In genomic region chr5:83096660-83097334, GRCh38 we compare ENCODE assay signal across 20 cellular contexts. TPM values are rescaled to one million over a fixed set of nuclear protein-coding genes. Genes with fewer than 3 reads are reported as not detected.
DNase-seq lines count a peak whose midpoint lies in the region; ATAC-seq, FAIRE-seq and TF ChIP-seq lines count a peak whose summit lies in the region.
"Had no signal": no experiment of that assay in that cellular context is flagged by ENCODE, and none has a peak within 500 bp of the region (broad histone marks: within the 10 kb centered on the region; RNA-seq: fewer than 3 reads in every experiment).

No MANE protein-coding gene starts in this region.

- peak overlapping the region; percentile 4; the same call in 1 of the 2 replicates for H3K4ac ChIP-seq in IMR-90 (ENCODE audit: low read depth, low read length)

- BruUV-seq in IMR-90 (replicated peaks; lab: Mats Ljungman, UMichigan) (no TSS peak), K562 (replicated peaks; lab: Mats Ljungman, UMichigan) (no TSS peak)

- no peak overlapping the region for H2BK15ac ChIP-seq in IMR-90 (ENCODE audit: low read depth, low read length)

- H2BK20ac ChIP-seq in IMR-90 (ENCODE audit: low read depth, low read length): peak overlapping the region; percentile 54

- peaks cover 4 to 23% of the 10 kb centered on the region in 2 experiments; a peak in 2 of 4 replicates for H3K79me1 ChIP-seq in IMR-90 (ENCODE audit: low read depth in 1 of 2, low read length in 2 of 2)

- ATAC-seq in IMR-90 (ENCODE audit: low read depth) (no peak), K562 (peak; percentile 33; the same call in 2 of the 3 replicates), body of pancreas (no peak), GM19397 (IDR thresholded peaks at IDR 0.05; ENCODE audit: unreplicated experiment) (no peak), HG03025 (IDR thresholded peaks at IDR 0.05; ENCODE audit: low FRiP score, unreplicated experiment) (no peak)
- ATAC-seq: activated CD4-positive, alpha-beta T cell treated with anti-CD3 and anti-CD28 coated beads for 36 hours; GM23338; natural killer cell had no signal

- no peak overlapping the region for H3K18ac ChIP-seq in IMR-90 (ENCODE audit: low read depth, low read length)

- TF ChIP-seq POLR2A in IMR-90 (IDR thresholded peaks at IDR 0.05; ENCODE audit: low read depth, low read length): no peak
- TF ChIP-seq POLR2A in K562 (conservative IDR thresholded peaks at IDR 0.05): no peak
- TF ChIP-seq POLR2A in body of pancreas (IDR thresholded peaks at IDR 0.05): no peak

- no peak overlapping the region for H3K56ac ChIP-seq in IMR-90 (ENCODE audit: extremely low read depth, insufficient read depth, low read length)

- H3K9ac ChIP-seq in IMR-90 (ENCODE audit: low read depth, low read length): no peak overlapping the region
- no peak overlapping the region for H3K9ac ChIP-seq in K562 (ENCODE audit: insufficient read depth in 1 of 2, low read depth in 2 of 2, low read length in 2 of 2)

- H3K4me2 ChIP-seq in IMR-90 (ENCODE audit: low read depth, low read length): no peak overlapping the region
- H3K4me2 ChIP-seq in K562 (ENCODE audit: insufficient read depth, low read length): no peak overlapping the region
- H3K4me2 ChIP-seq: GM23338 had no signal

- H4K91ac ChIP-seq in IMR-90 (ENCODE audit: insufficient read depth, low read depth, low read length): no peak overlapping the region

- no peak overlapping the region for H2AK9ac ChIP-seq in IMR-90 (replicated peaks; ENCODE audit: low read depth, low read length, poor library complexity)

- no peak overlapping the region for H3K14ac ChIP-seq in IMR-90 (replicated peaks; ENCODE audit: low read depth, low read length)

- H3K23ac ChIP-seq in IMR-90 (ENCODE audit: low read depth, low read length): no peak overlapping the region

- DNase-seq in EL (peak; percentile 61), IMR-90 (peak; percentile 18), K562 (ENCODE audit: extremely low read depth in 1 of 4, low spot score in 3 of 4) (no peak), body of pancreas (no peak), LoVo (ENCODE audit: low spot score) (no peak)
- DNase-seq: activated CD4-positive, alpha-beta T cell treated with anti-CD3 and anti-CD28 coated beads for 36 hours; colonic mucosa; COR-L47; hippocampal formation; kidney; natural killer cell; pancreas; stimulated activated CD4-positive, alpha-beta T cell treated with anti-CD3 and anti-CD28 coated beads, Interleukin-4, amount 100 ng/mL, for 4 hours; upper lobe of left lung had no signal

- 0 out of 4 replicates have a peak overlapping the region, but pooled peaks of 1 of the 2 experiments have one; percentile 41 for H4K8ac ChIP-seq in IMR-90 (ENCODE audit: low read depth in 2 of 2, low read length in 2 of 2)

- intact Hi-C loops in IMR-90 (cut with micrococcal nuclease): no loop called here
- intact Hi-C loops in K562 (cut with micrococcal nuclease): no loop called here
- intact Hi-C loops in body of pancreas (cut with DNase I): no loop called here

- FAIRE-seq in K562 (lab: Jason Lieb, UNC) (no peak), islet of Langerhans (lab: Jason Lieb, UNC) (peak; percentile 66)
- FAIRE-seq: kidney, pancreas, small intestine, TTC549 had no signal

- peak overlapping the region; percentile 71 for H2BK120ac ChIP-seq in IMR-90 (ENCODE audit: low read depth, low read length)

- POLR2A ChIA-PET in IMR-90 (lab: Charles Lee; ENCODE audit: unreplicated experiment) (no interaction called here), K562 (lab: Yijun Ruan, JAX) (no interaction called here)

- no peaks in the 10 kb centered on the region for H3K9me1 ChIP-seq in IMR-90 (ENCODE audit: insufficient read depth, low read length)
- H3K9me1 ChIP-seq in K562 (ENCODE audit: control insufficient read depth, insufficient read depth, low read length): no peaks in the 10 kb centered on the region

- H4K20me1 ChIP-seq in IMR-90 (ENCODE audit: insufficient read depth, low read length): no peaks in the 10 kb centered on the region
- no peaks in the 10 kb centered on the region for H4K20me1 ChIP-seq in K562 (replicated peaks; ENCODE audit: control insufficient read depth, insufficient read depth, low read length)

- whole genome bisulfite sequencing in IMR-90 (ENCODE audit: extremely low coverage in 2 of 2, insufficient read length in 1 of 2), 2 experiments: no CpG with 5 or more reads among the region's 2 CpGs
- 49% methylated on average over 2 of the region's 2 CpGs for WGBS in K562 (ENCODE audit: insufficient coverage, low coverage, missing lambda C conversion rate)
- WGBS in body of pancreas, 2 donors: 86 to 89% methylated on average over 2 of the region's 2 CpGs

- CTCF ChIA-PET in IMR-90 (lab: Yijun Ruan, JAX): no interaction called here
- CTCF ChIA-PET in K562 (lab: Yijun Ruan, JAX; ENCODE audit: low intra/inter-chr PET ratio): no interaction called here

- H2BK5ac ChIP-seq in IMR-90 (ENCODE audit: low read depth, low read length, poor library complexity, severe bottlenecking): no peak overlapping the region

- H3K27ac ChIP-seq in IMR-90 (ENCODE audit: insufficient read depth, low read length): no peak overlapping the region
- H3K27ac ChIP-seq in K562 (ENCODE audit: extremely low read depth, low read depth, low read length): no peak overlapping the region
- no peak overlapping the region for H3K27ac ChIP-seq in body of pancreas
- H3K27ac ChIP-seq: colonic mucosa, pancreas, upper lobe of left lung had no signal

- H3K27me3 ChIP-seq in IMR-90 (ENCODE audit: control insufficient read depth, insufficient read depth, low read length): no peaks in the 10 kb centered on the region
- H3K27me3 ChIP-seq in K562 (ENCODE audit: control insufficient read depth in 2 of 2, insufficient read depth in 2 of 2, low read length in 2 of 2): no peaks in the 10 kb centered on the region
- no peaks in the 10 kb centered on the region for H3K27me3 ChIP-seq in body of pancreas
- H3K27me3 ChIP-seq: colonic mucosa, pancreas, upper lobe of left lung had no signal

- no peak for TF ChIP-seq EP300 in K562 (IDR thresholded peaks at IDR 0.05; ENCODE audit: low read length)

- no peak overlapping the region for H3K4me3 ChIP-seq in IMR-90 (ENCODE audit: insufficient read depth, low read depth, low read length)
- no peak overlapping the region for H3K4me3 ChIP-seq in K562
- no peak overlapping the region for H3K4me3 ChIP-seq in body of pancreas
- H3K4me3 ChIP-seq: colonic mucosa, GM23338, pancreas, upper lobe of left lung had no signal

- H2AK5ac ChIP-seq in IMR-90 (ENCODE audit: low read depth, low read length): no peak overlapping the region

- dilution Hi-C loops in IMR-90 (cut with HindIII; ENCODE audit: low sequenced_read_pairs, unreplicated experiment): no loop called here

- in situ Hi-C loops in IMR-90 (cut with MboI; ENCODE audit: low sequenced_read_pairs): loop anchor here (25.0 kb wide), 1 partner anchor 466 kb away; no protein-coding TSS in a partner anchor
- in situ Hi-C loops in K562 (cut with MboI): no loop called here

- H3K9me3 ChIP-seq in IMR-90 (ENCODE audit: control insufficient read depth, insufficient read depth, low read length) (no peaks in the 10 kb centered on the region), K562 (replicated peaks; ENCODE audit: control insufficient read depth, insufficient read depth, low read depth, low read length) (no peaks in the 10 kb centered on the region), body of pancreas (no peaks in the 10 kb centered on the region)
- H3K9me3 ChIP-seq: colonic mucosa had no signal

- TF ChIP-seq RAD21 in IMR-90 (IDR thresholded peaks at IDR 0.05; ENCODE audit: low read length) (no peak), K562 (CRISPR knock-in tag; conservative IDR thresholded peaks at IDR 0.05 in 1 of 2, IDR thresholded peaks at IDR 0.05 in 1 of 2) (no peak)

- no peak overlapping the region for H2AFZ ChIP-seq in IMR-90 (replicated peaks; ENCODE audit: low read length, poor library complexity)
- no peak overlapping the region for H2AFZ ChIP-seq in K562 (ENCODE audit: low read depth, low read length)
- H2AFZ ChIP-seq: GM23338 had no signal

- H4K5ac ChIP-seq in IMR-90 (ENCODE audit: low read depth, low read length): no peak overlapping the region

- H3K4me1 ChIP-seq in IMR-90 (ENCODE audit: control insufficient read depth, insufficient read depth, low read length) (peaks cover 9% of the 10 kb centered on the region), K562 (replicated peaks in 1 of 2; ENCODE audit: control insufficient read depth in 2 of 2, insufficient read depth in 2 of 2, low read length in 2 of 2) (peaks cover 4 to 21% of the 10 kb centered on the region in 2 experiments; a peak in 4 of 5 replicates), body of pancreas (peaks cover 10% of the 10 kb centered on the region)
- H3K4me1 ChIP-seq: colonic mucosa, upper lobe of left lung had no signal

- TF ChIP-seq CTCF in IMR-90 (conservative IDR thresholded peaks at IDR 0.05; ENCODE audit: low read depth, low read length) (no peak), K562 (IDR thresholded peaks at IDR 0.05 in 2 of 3, conservative IDR thresholded peaks at IDR 0.05 in 1 of 3; ENCODE audit: insufficient read depth in 2 of 3, low read depth in 1 of 3, low read length in 3 of 3) (no peak), body of pancreas (IDR thresholded peaks at IDR 0.05) (no peak)

- H3K79me2 ChIP-seq in K562 (ENCODE audit: control insufficient read depth, insufficient read depth, low read length): no peaks in the 10 kb centered on the region

- H3K36me3 ChIP-seq in IMR-90 (ENCODE audit: control insufficient read depth, insufficient read depth, low read length) (no peaks in the 10 kb centered on the region), K562 (ENCODE audit: control insufficient read depth, insufficient read depth, low read length) (no peaks in the 10 kb centered on the region), body of pancreas (replicated peaks in 1 of 2; ENCODE audit: insufficient read depth in 1 of 2, low read depth in 2 of 2) (no peaks in the 10 kb centered on the region)
- H3K36me3 ChIP-seq: colonic mucosa, pancreas, upper lobe of left lung had no signal

RNA-seq across cellular contexts. Expression of gene XRCC4, which starts 19.4 kb away (rescaled TPM):
- total RNA-seq in IMR-90 (2012; rRNA removed) (4.7 and 11.7 TPM in 2 replicates), K562 (2014; rRNA removed) (12.5 and 13.6 TPM in 2 replicates), K562 (2014; rRNA removed; fragmentation: Illumina TruSeq; extraction: Trizol) (28.8 and 35.1 TPM in 2 replicates), K562 (2015; rRNA removed; fragmentation: Illumina TruSeq; extraction: Trizol) (23.5 and 26.0 TPM in 2 replicates), K562 (2021) (15.4 and 15.7 TPM in 2 replicates), body of pancreas (1 to 10 TPM in 1 of 2 donors, under 1 TPM in 1; 0.99 to 4.4 TPM)
- polyA plus RNA-seq in IMR-90 (2012; rRNA removed) (3.1 and 3.5 TPM in 2 replicates), K562 (2011; rRNA removed) (13.4 and 18.1 TPM in 2 replicates), K562 (2014; fragmentation: Illumina TruSeq; extraction: Trizol) (19.3 and 22.4 TPM in 2 replicates), K562 (2014; fragmentation: Nextera tagmentation; extraction: Ambion mirVana) (10 to 100 TPM; 57.5 to 61.6 TPM), K562 (2014; rRNA removed) (16.9 and 18.4 TPM in 2 replicates)
- 0.21 and 0.47 TPM in 2 replicates for polyA plus RNA-seq in IMR-90 (2012; cell fraction: cytosol; rRNA removed)
- 0.75 TPM in 1 of 2 replicates, not detected in the other for polyA plus RNA-seq in IMR-90 (2012; cell fraction: nucleus; rRNA removed; ENCODE audit: low replicate concordance)
- total RNA-seq in K562 (2011; cell fraction: chromatin; rRNA removed; ENCODE audit: low replicate concordance): 5.5 and 26.9 TPM in 2 replicates
- total RNA-seq in K562 (2011; cell fraction: nucleolus; rRNA removed): 2.5 and 2.9 TPM in 2 replicates
- total RNA-seq in K562 (2011; cell fraction: nucleoplasm; rRNA removed): 9.6 and 14.4 TPM in 2 replicates
- 1.5 and 4.4 TPM in 2 replicates for polyA plus RNA-seq in K562 (2011; cell fraction: cytosol; rRNA removed)
- polyA plus RNA-seq in K562 (2011; cell fraction: nucleus; rRNA removed): 2.3 and 3.7 TPM in 2 replicates
- polyA plus RNA-seq in K562 (2012): 16.3 and 16.4 TPM in 2 replicates
- 13.9 and 16.1 TPM in 2 replicates for polyA minus RNA-seq in K562 (2011; rRNA and poly(A)+ RNA removed)
- polyA minus RNA-seq in K562 (2011; cell fraction: cytosol; rRNA and poly(A)+ RNA removed): 1.5 and 1.8 TPM in 2 replicates
- polyA minus RNA-seq in K562 (2011; cell fraction: nucleus; rRNA and poly(A)+ RNA removed): 11.6 and 22.7 TPM in 2 replicates

RNA-seq across cellular contexts. Expression of gene TMEM167A, which starts 19.6 kb away (rescaled TPM):
- total RNA-seq in IMR-90 (2012; rRNA removed) (34.6 and 95.8 TPM in 2 replicates), K562 (2014; rRNA removed) (35.3 and 38.8 TPM in 2 replicates), K562 (2014; rRNA removed; fragmentation: Illumina TruSeq; extraction: Trizol) (110 and 140 TPM in 2 replicates), K562 (2015; rRNA removed; fragmentation: Illumina TruSeq; extraction: Trizol) (60.5 and 64.4 TPM in 2 replicates), K562 (2021) (110 and 113 TPM in 2 replicates), body of pancreas (10 to 100 TPM; 20.8 to 24.9 TPM)
- polyA plus RNA-seq in IMR-90 (2012; rRNA removed) (36.6 and 45.1 TPM in 2 replicates), K562 (2011; rRNA removed) (106 and 122 TPM in 2 replicates), K562 (2014; fragmentation: Illumina TruSeq; extraction: Trizol) (64.4 and 87.1 TPM in 2 replicates), K562 (2014; fragmentation: Nextera tagmentation; extraction: Ambion mirVana) (100 to 1,000 TPM; 367 to 458 TPM), K562 (2014; rRNA removed) (56.5 and 60.0 TPM in 2 replicates)
- 4.4 and 5.0 TPM in 2 replicates for polyA plus RNA-seq in IMR-90 (2012; cell fraction: cytosol; rRNA removed)
- polyA plus RNA-seq in IMR-90 (2012; cell fraction: nucleus; rRNA removed; ENCODE audit: low replicate concordance): 1.6 and 19.7 TPM in 2 replicates
- total RNA-seq in K562 (2011; cell fraction: chromatin; rRNA removed; ENCODE audit: low replicate concordance): 7.1 and 39.6 TPM in 2 replicates
- 6.0 and 9.2 TPM in 2 replicates for total RNA-seq in K562 (2011; cell fraction: nucleolus; rRNA removed)
- 26.5 and 49.0 TPM in 2 replicates for total RNA-seq in K562 (2011; cell fraction: nucleoplasm; rRNA removed)
- 11.4 and 41.5 TPM in 2 replicates for polyA plus RNA-seq in K562 (2011; cell fraction: cytosol; rRNA removed)
- 13.8 and 38.3 TPM in 2 replicates for polyA plus RNA-seq in K562 (2011; cell fraction: nucleus; rRNA removed)
- 78.5 and 79.9 TPM in 2 replicates for polyA plus RNA-seq in K562 (2012)
- 57.6 and 59.6 TPM in 2 replicates for polyA minus RNA-seq in K562 (2011; rRNA and poly(A)+ RNA removed)
- 16.3 and 21.5 TPM in 2 replicates for polyA minus RNA-seq in K562 (2011; cell fraction: cytosol; rRNA and poly(A)+ RNA removed)
- 19.7 and 38.0 TPM in 2 replicates for polyA minus RNA-seq in K562 (2011; cell fraction: nucleus; rRNA and poly(A)+ RNA removed)

Comparison
In these comparisons a context has a peak if more than half of its experiments do, and no peak if none do; other contexts are left out.
1. DNase-seq: peak in EL (single experiment) and IMR-90 (single experiment); none in K562 (0 of 4), body of pancreas (0 of 4) and LoVo (single experiment).